ENCODE assay signal across 8 cellular contexts in the genomic region with DNA sequence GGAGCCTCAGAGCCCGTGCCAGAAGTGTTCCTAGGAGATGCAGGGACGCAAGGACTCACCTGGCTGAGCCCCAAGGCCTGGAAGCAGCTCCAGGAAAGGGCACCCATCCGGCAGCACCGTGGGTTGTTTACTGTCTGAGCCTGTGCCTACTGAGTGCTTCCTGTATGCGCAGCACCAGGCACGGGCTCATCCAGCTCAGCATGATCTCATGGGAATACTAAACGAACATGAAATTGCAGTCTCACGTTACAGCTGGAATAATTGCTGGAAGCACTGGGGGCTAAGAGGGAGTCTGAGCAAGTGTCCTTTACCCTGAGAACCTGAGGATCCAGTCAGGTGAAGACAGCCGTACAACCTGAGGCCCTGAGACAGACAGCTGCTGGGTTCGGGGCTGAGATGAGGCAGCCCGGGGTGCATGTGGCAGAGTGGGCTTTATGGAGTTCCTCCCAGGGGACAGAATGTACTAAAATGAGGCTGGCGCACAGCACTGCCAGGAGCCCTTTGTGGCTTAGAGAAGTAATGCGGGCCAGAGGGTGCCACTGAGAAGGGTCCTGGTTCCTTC. TPM values are rescaled to one million over a fixed set of nuclear protein-coding genes. Genes with fewer than 3 reads are reported as not detected.
DNase-seq lines count a peak whose midpoint lies in the region; ATAC-seq, FAIRE-seq and TF ChIP-seq lines count a peak whose summit lies in the region.

No MANE protein-coding gene starts in this region.

- no peak overlapping the region for H2AFZ ChIP-seq in GM12878 (ENCODE audit: control insufficient read depth, low read depth, low read length)
- H2AFZ ChIP-seq in neural cell (ENCODE audit: low read depth, low read length): no peak overlapping the region

- peaks cover 6% of the 10 kb centered on the region for H3K4me1 Mint-ChIP-seq in T-helper 2 cell treated with Interferon-gamma antibody and Interleukin-4, amounts not matched to agents 5 μg/mL and 100 μg/mL, for 36 hours (ENCODE audit: low read depth)

- H3K4me2 ChIP-seq in GM12878 (ENCODE audit: control insufficient read depth, insufficient read depth) (no peak overlapping the region), neural cell (ENCODE audit: low read length) (no peak overlapping the region)

- TF ChIP-seq CTCF in GM12878 (IDR thresholded peaks at IDR 0.05 in 2 of 3, conservative IDR thresholded peaks at IDR 0.05 in 1 of 3; ENCODE audit: control insufficient read depth in 2 of 3, extremely low read depth in 1 of 3, insufficient read depth in 1 of 3, low read depth in 3 of 3, low read length in 3 of 3) (no peak), neural cell (IDR thresholded peaks at IDR 0.05; ENCODE audit: poor library complexity, severe bottlenecking) (peak; percentile 18)

- in situ Hi-C loops in GM12878 (cut with MboI): loop anchor here (5.0 kb wide), 2 partner anchors 109 to 249 kb away; no protein-coding TSS in a partner anchor

- H3K27me3 ChIP-seq in GM12878 (replicated peaks in 1 of 2; ENCODE audit: control insufficient read depth in 2 of 2, insufficient read depth in 2 of 2, low read length in 1 of 2) (no peaks in the 10 kb centered on the region), neural cell (ENCODE audit: insufficient read depth, low read depth, low read length) (no peaks in the 10 kb centered on the region)

- peak; percentile 24 for ATAC-seq in GM12878
- no peak for ATAC-seq in HG02571 (IDR thresholded peaks at IDR 0.05; ENCODE audit: unreplicated experiment)

- intact Hi-C loops in GM12878 (cut with micrococcal nuclease; ENCODE audit: unreplicated experiment): loop anchor here (5.0 to 10.0 kb wide), 2 partner anchors 34 to 401 kb away; a partner anchor contains a TSS

- H4K20me1 ChIP-seq in GM12878 (ENCODE audit: control insufficient read depth, insufficient read depth): no peaks in the 10 kb centered on the region
- H4K20me1 ChIP-seq in neural cell (ENCODE audit: insufficient read depth): no peaks in the 10 kb centered on the region

- no peaks in the 10 kb centered on the region for H3K27me3 Mint-ChIP-seq in T-helper 2 cell treated with Interferon-gamma antibody and Interleukin-4, amounts not matched to agents 5 μg/mL and 100 μg/mL, for 36 hours (ENCODE audit: low read depth)

- H3K79me2 ChIP-seq in GM12878 (ENCODE audit: control insufficient read depth, insufficient read depth, low read length) (no peaks in the 10 kb centered on the region), neural cell (replicated peaks; ENCODE audit: insufficient read depth, low read length) (no peaks in the 10 kb centered on the region)

- H3K4me3 Mint-ChIP-seq in T-helper 2 cell treated with Interferon-gamma antibody and Interleukin-4, amounts not matched to agents 5 μg/mL and 100 μg/mL, for 36 hours: no peak overlapping the region

- RAD21 ChIA-PET in GM12878 (lab: Charles Lee; ENCODE audit: unreplicated experiment): interaction anchor here (1.0 to 1.1 kb wide), 2 partner anchors 42 to 110 kb away, joined by 3 to 5 read pairs; no protein-coding TSS in a partner anchor

- CTCF ChIA-PET in GM12878 (lab: Yijun Ruan, JAX): interaction anchor here (0.8 to 2.2 kb wide), 5 partner anchors 9 to 262 kb away, joined by 3 to 11 read pairs (median 5); no protein-coding TSS in a partner anchor

- no peak overlapping the region for H3K27ac ChIP-seq in GM12878 (ENCODE audit: control insufficient read depth, insufficient read depth)
- no peak overlapping the region for H3K27ac ChIP-seq in neural cell (ENCODE audit: low read length)

- H3K36me3 Mint-ChIP-seq in T-helper 2 cell treated with Interferon-gamma antibody and Interleukin-4, amounts not matched to agents 5 μg/mL and 100 μg/mL, for 36 hours (ENCODE audit: low read depth): peaks cover 25% of the 10 kb centered on the region

- no peak overlapping the region for H3K9ac ChIP-seq in GM12878 (ENCODE audit: control insufficient read depth, insufficient read depth, low read length)
- no peak overlapping the region for H3K9ac ChIP-seq in neural cell (ENCODE audit: low read length)

- SMC1A ChIA-PET in GM12878 (lab: Charles Lee; ENCODE audit: uncharacterized antibody, unreplicated experiment): interaction anchor here (0.6 to 1.3 kb wide), 2 partner anchors 9 to 38 kb away, joined by 3 read pairs; no protein-coding TSS in a partner anchor

- H3K4me3 ChIP-seq in GM12878 (no peak overlapping the region), neural cell (ENCODE audit: low read length) (no peak overlapping the region)

- FAIRE-seq in GM12878 (lab: Jason Lieb, UNC): no peak

- no peak for TF ChIP-seq POLR2A in GM12878 (IDR thresholded peaks at IDR 0.05; ENCODE audit: low read depth, low read length)

- BruUV-seq in GM12878 (replicated peaks; lab: Mats Ljungman, UMichigan): no TSS peak

- DNase-seq in DMS153 (lab: John Stamatoyannopoulos, UW): peak; percentile 97
- peak; percentile 69 for DNase-seq in NCI-H146 treated with DMSO at 0.1 percent for 48 hours (lab: John Stamatoyannopoulos, UW; ENCODE audit: unreplicated experiment)
- no peak for DNase-seq in GM12878 (ENCODE audit: low read depth, low spot score)
- DNase-seq in DMS114 treated with DMSO at 0.1 percent for 48 hours (lab: John Stamatoyannopoulos, UW; ENCODE audit: unreplicated experiment): no peak
- no peak for DNase-seq in GDM1 (lab: John Stamatoyannopoulos, UW)
- no peak for DNase-seq in T-helper 2 cell treated with Interferon-gamma antibody and Interleukin-4, amounts not matched to agents 5 μg/mL and 100 μg/mL, for 36 hours (ENCODE audit: low spot score)

- H3K9me3 Mint-ChIP-seq in T-helper 2 cell treated with Interferon-gamma antibody and Interleukin-4, amounts not matched to agents 5 μg/mL and 100 μg/mL, for 36 hours: no peaks in the 10 kb centered on the region

- 29% methylated on average over 13 of the region's 13 CpGs for WGBS in GM12878 (ENCODE audit: insufficient coverage, insufficient replicate concordance, low lambda C conversion rate, missing lambda C conversion rate)

- no peaks in the 10 kb centered on the region for H3F3A ChIP-seq in neural cell (ENCODE audit: insufficient read depth, low read length, poor library complexity, severe bottlenecking)

- H3K4me1 ChIP-seq in GM12878 (ENCODE audit: control insufficient read depth, insufficient read depth, low read length): no peaks in the 10 kb centered on the region; the same call in 1 of the 2 replicates

- no peak for TF ChIP-seq EP300 in GM12878 (IDR thresholded peaks at IDR 0.05; ENCODE audit: borderline replicate concordance in 1 of 2, control insufficient read depth in 1 of 2, low read depth in 2 of 2, low read length in 2 of 2)
- TF ChIP-seq EP300 in neural cell (conservative IDR thresholded peaks at IDR 0.05; ENCODE audit: poor library complexity, severe bottlenecking): no peak

- H3K9me3 ChIP-seq in GM12878 (replicated peaks; ENCODE audit: control insufficient read depth, insufficient read depth, low read length) (no peaks in the 10 kb centered on the region), neural cell (ENCODE audit: low read length) (no peaks in the 10 kb centered on the region)

- H3K9me2 ChIP-seq in neural cell (ENCODE audit: insufficient read depth, low read length): no peaks in the 10 kb centered on the region

- TF ChIP-seq RAD21 in GM12878 (IDR thresholded peaks at IDR 0.05; ENCODE audit: insufficient read depth, low read depth, low read length) (no peak), neural cell (conservative IDR thresholded peaks at IDR 0.05) (no peak)

- H3K36me3 ChIP-seq in GM12878 (ENCODE audit: control insufficient read depth in 2 of 2, insufficient read depth in 2 of 2, low read length in 1 of 2) (peaks cover 0 to 16% of the 10 kb centered on the region in 2 experiments; a peak in 2 of 4 replicates), neural cell (ENCODE audit: insufficient read depth, low read length) (no peaks in the 10 kb centered on the region)

- POLR2A ChIA-PET in GM12878 (lab: Charles Lee): interaction anchor here (0.9 kb wide), 1 partner anchor 15 kb away, joined by 3 read pairs; no protein-coding TSS in a partner anchor

- H3K27ac Mint-ChIP-seq in T-helper 2 cell treated with Interferon-gamma antibody and Interleukin-4, amounts not matched to agents 5 μg/mL and 100 μg/mL, for 36 hours: no peak overlapping the region

RNA-seq across cellular contexts. Expression of a gene that starts 5.4 kb away (rescaled TPM):
- total RNA-seq in GM12878 (2013; cell fraction: nucleolus; rRNA removed): 2.5 and 3.6 TPM in 2 replicates
- 1.5 and 2.6 TPM in 2 replicates for total RNA-seq in GM12878 (2014; rRNA removed)
- 0.83 and 1.1 TPM in 2 replicates for total RNA-seq in GM12878 (2014; rRNA removed; fragmentation: Illumina TruSeq; extraction: Trizol)
- total RNA-seq in GM12878 (2021): 2.0 and 3.6 TPM in 2 replicates
- 2.5 TPM for polyA plus RNA-seq in GM12878 (2011; ENCODE audit: low read depth)
- 0.32 and 1.3 TPM in 2 replicates for polyA plus RNA-seq in GM12878 (2011; rRNA removed)
- 2.4 and 3.0 TPM in 2 replicates for polyA plus RNA-seq in GM12878 (2011; cell fraction: cytosol; rRNA removed)
- 13.6 and 14.3 TPM in 2 replicates for polyA plus RNA-seq in GM12878 (2011; cell fraction: nucleus; rRNA removed)
- 1.4 and 7.4 TPM in 2 replicates for polyA plus RNA-seq in GM12878 (2012)
- 0.46 and 1.5 TPM in 2 replicates for polyA plus RNA-seq in GM12878 (2014; fragmentation: Illumina TruSeq; extraction: Trizol)
- 1 to 10 TPM; 2.7 to 4.2 TPM for polyA plus RNA-seq in GM12878 (2014; fragmentation: Nextera tagmentation; extraction: Ambion mirVana)
- 2.0 and 2.8 TPM in 2 replicates for polyA plus RNA-seq in GM12878 (2014; rRNA removed)
- 1 to 10 TPM; 4.3 to 4.9 TPM for polyA plus RNA-seq in GM12878 (2016; fragmentation: Nextera tagmentation; extraction: Ambion mirVana)
- 0.66 and 2.4 TPM in 2 replicates for polyA minus RNA-seq in GM12878 (2011; rRNA and poly(A)+ RNA removed)
- polyA minus RNA-seq in GM12878 (2011; cell fraction: cytosol; rRNA and poly(A)+ RNA removed): 1.6 TPM in 1 of 2 replicates, not detected in the other
- 1.3 and 1.4 TPM in 2 replicates for polyA minus RNA-seq in GM12878 (2011; cell fraction: nucleus; rRNA and poly(A)+ RNA removed)
- 3.2 and 3.8 TPM in 2 replicates for polyA plus RNA-seq in neural cell
- polyA minus RNA-seq in neural cell: 0.97 and 1.5 TPM in 2 replicates

RNA-seq across cellular contexts. Expression of a gene that starts 10.4 kb away (rescaled TPM):
- 39.9 and 40.0 TPM in 2 replicates for total RNA-seq in GM12878 (2013; cell fraction: nucleolus; rRNA removed)
- 254 and 295 TPM in 2 replicates for total RNA-seq in GM12878 (2014; rRNA removed)
- 97.2 and 108 TPM in 2 replicates for total RNA-seq in GM12878 (2014; rRNA removed; fragmentation: Illumina TruSeq; extraction: Trizol)
- 203 and 207 TPM in 2 replicates for total RNA-seq in GM12878 (2021)
- polyA plus RNA-seq in GM12878 (2011; ENCODE audit: low read depth): 72.9 TPM
- 32.0 and 70.6 TPM in 2 replicates for polyA plus RNA-seq in GM12878 (2011; rRNA removed)
- 143 and 213 TPM in 2 replicates for polyA plus RNA-seq in GM12878 (2011; cell fraction: cytosol; rRNA removed)
- 119 and 159 TPM in 2 replicates for polyA plus RNA-seq in GM12878 (2011; cell fraction: nucleus; rRNA removed)
- 175 and 208 TPM in 2 replicates for polyA plus RNA-seq in GM12878 (2012)
- polyA plus RNA-seq in GM12878 (2014; fragmentation: Illumina TruSeq; extraction: Trizol): 2.8 and 24.1 TPM in 2 replicates
- 10 to 100 TPM; 27.4 to 80.8 TPM for polyA plus RNA-seq in GM12878 (2014; fragmentation: Nextera tagmentation; extraction: Ambion mirVana)
- 193 and 227 TPM in 2 replicates for polyA plus RNA-seq in GM12878 (2014; rRNA removed)
- polyA plus RNA-seq in GM12878 (2016; fragmentation: Nextera tagmentation; extraction: Ambion mirVana): 100 to 1,000 TPM; 266 to 308 TPM
- polyA minus RNA-seq in GM12878 (2011; rRNA and poly(A)+ RNA removed): 36.1 and 94.3 TPM in 2 replicates
- 78.3 and 81.0 TPM in 2 replicates for polyA minus RNA-seq in GM12878 (2011; cell fraction: cytosol; rRNA and poly(A)+ RNA removed)
- polyA minus RNA-seq in GM12878 (2011; cell fraction: nucleus; rRNA and poly(A)+ RNA removed): 42.3 and 71.6 TPM in 2 replicates
- polyA plus RNA-seq in neural cell: 33.6 and 46.4 TPM in 2 replicates
- polyA minus RNA-seq in neural cell: 8.0 and 10.2 TPM in 2 replicates

RNA-seq across cellular contexts. Expression of a gene that starts 17.7 kb away (rescaled TPM):
- total RNA-seq in GM12878 (2013; cell fraction: nucleolus; rRNA removed): 13.4 and 18.7 TPM in 2 replicates
- 3.8 and 5.2 TPM in 2 replicates for total RNA-seq in GM12878 (2014; rRNA removed)
- 2.3 and 3.1 TPM in 2 replicates for total RNA-seq in GM12878 (2014; rRNA removed; fragmentation: Illumina TruSeq; extraction: Trizol)
- total RNA-seq in GM12878 (2021): 8.2 and 11.7 TPM in 2 replicates
- 4.3 TPM for polyA plus RNA-seq in GM12878 (2011; ENCODE audit: low read depth)
- 1.2 and 2.6 TPM in 2 replicates for polyA plus RNA-seq in GM12878 (2011; rRNA removed)
- polyA plus RNA-seq in GM12878 (2011; cell fraction: cytosol; rRNA removed): 1.9 and 3.1 TPM in 2 replicates
- polyA plus RNA-seq in GM12878 (2011; cell fraction: nucleus; rRNA removed): 30.9 and 31.6 TPM in 2 replicates
- polyA plus RNA-seq in GM12878 (2012): 9.7 and 9.9 TPM in 2 replicates
- polyA plus RNA-seq in GM12878 (2014; fragmentation: Illumina TruSeq; extraction: Trizol): 0.92 and 3.4 TPM in 2 replicates
- polyA plus RNA-seq in GM12878 (2014; fragmentation: Nextera tagmentation; extraction: Ambion mirVana): under 1 TPM; 0.61 to 0.71 TPM
- polyA plus RNA-seq in GM12878 (2014; rRNA removed): 6.5 and 11.7 TPM in 2 replicates
- 1 to 10 TPM; 3.3 TPM for polyA plus RNA-seq in GM12878 (2016; fragmentation: Nextera tagmentation; extraction: Ambion mirVana)
- 0.51 and 1.5 TPM in 2 replicates for polyA minus RNA-seq in GM12878 (2011; rRNA and poly(A)+ RNA removed)
- 2.0 and 2.4 TPM in 2 replicates for polyA minus RNA-seq in GM12878 (2011; cell fraction: cytosol; rRNA and poly(A)+ RNA removed)
- polyA minus RNA-seq in GM12878 (2011; cell fraction: nucleus; rRNA and poly(A)+ RNA removed): 2.1 and 6.4 TPM in 2 replicates
- polyA plus RNA-seq in neural cell: 0.32 TPM in 1 of 2 replicates, not detected in the other
- polyA minus RNA-seq in neural cell: not detected in 2 replicates

RNA-seq across cellular contexts. Expression of a gene that starts 33.2 kb away (rescaled TPM):
- 18.8 and 22.7 TPM in 2 replicates for total RNA-seq in GM12878 (2013; cell fraction: nucleolus; rRNA removed)
- total RNA-seq in GM12878 (2014; rRNA removed) (5.0 and 7.3 TPM in 2 replicates), GM12878 (2014; rRNA removed; fragmentation: Illumina TruSeq; extraction: Trizol) (6.7 and 7.2 TPM in 2 replicates), GM12878 (2021) (17.2 and 18.9 TPM in 2 replicates)
- polyA plus RNA-seq in GM12878 (2011; ENCODE audit: low read depth): 3.8 TPM
- polyA plus RNA-seq in GM12878 (2011; rRNA removed) (3.1 and 7.5 TPM in 2 replicates), GM12878 (2014; fragmentation: Illumina TruSeq; extraction: Trizol) (2.3 and 8.1 TPM in 2 replicates), GM12878 (2014; fragmentation: Nextera tagmentation; extraction: Ambion mirVana) (1 to 10 TPM in 1 of 2 experiments, under 1 TPM in 1; 0.63 to 1.2 TPM), GM12878 (2014; rRNA removed) (12.8 and 14.1 TPM in 2 replicates), GM12878 (2016; fragmentation: Nextera tagmentation; extraction: Ambion mirVana) (10 to 100 TPM; 13.9 to 20.4 TPM), neural cell (3.8 and 8.1 TPM in 2 replicates)
- polyA plus RNA-seq in GM12878 (2011; cell fraction: cytosol; rRNA removed): 11.2 and 13.6 TPM in 2 replicates
- polyA plus RNA-seq in GM12878 (2011; cell fraction: nucleus; rRNA removed): 20.1 and 21.5 TPM in 2 replicates
- 7.8 and 8.9 TPM in 2 replicates for polyA plus RNA-seq in GM12878 (2012)
- 11.0 and 21.4 TPM in 2 replicates for polyA minus RNA-seq in GM12878 (2011; rRNA and poly(A)+ RNA removed)
- polyA minus RNA-seq in GM12878 (2011; cell fraction: cytosol; rRNA and poly(A)+ RNA removed): 5.2 and 5.3 TPM in 2 replicates
- 5.9 and 12.6 TPM in 2 replicates for polyA minus RNA-seq in GM12878 (2011; cell fraction: nucleus; rRNA and poly(A)+ RNA removed)
- polyA minus RNA-seq in neural cell: 14.2 and 17.5 TPM in 2 replicates

RNA-seq across cellular contexts. Expression of a gene that starts 41.6 kb away (rescaled TPM):
- total RNA-seq in GM12878 (2013; cell fraction: nucleolus; rRNA removed): not detected in 2 replicates
- total RNA-seq in GM12878 (2014; rRNA removed) (0.40 TPM in 1 of 2 replicates, not detected in the other), GM12878 (2014; rRNA removed; fragmentation: Illumina TruSeq; extraction: Trizol) (not detected in 2 replicates), GM12878 (2021) (0.92 TPM in 1 of 2 replicates, not detected in the other)
- polyA plus RNA-seq in GM12878 (2011; ENCODE audit: low read depth): not detected
- polyA plus RNA-seq in GM12878 (2011; rRNA removed) (0.20 TPM in 1 of 2 replicates, not detected in the other), GM12878 (2014; fragmentation: Illumina TruSeq; extraction: Trizol) (0.28 TPM in 1 of 2 replicates, not detected in the other), GM12878 (2014; fragmentation: Nextera tagmentation; extraction: Ambion mirVana) (under 1 TPM in 1 of 2 experiments, not detected in 1; 0.11 TPM), GM12878 (2014; rRNA removed) (0.60 and 0.99 TPM in 2 replicates), GM12878 (2016; fragmentation: Nextera tagmentation; extraction: Ambion mirVana) (under 1 TPM in 1 of 2 experiments, not detected in 1; 0.21 TPM), neural cell (2.2 TPM in 1 of 2 replicates, not detected in the other)
- 0.31 and 0.60 TPM in 2 replicates for polyA plus RNA-seq in GM12878 (2011; cell fraction: cytosol; rRNA removed)
- polyA plus RNA-seq in GM12878 (2011; cell fraction: nucleus; rRNA removed): 4.7 and 5.7 TPM in 2 replicates
- 0.81 and 2.4 TPM in 2 replicates for polyA plus RNA-seq in GM12878 (2012)
- 0.36 TPM in 1 of 2 replicates, not detected in the other for polyA minus RNA-seq in GM12878 (2011; rRNA and poly(A)+ RNA removed)
- not detected in 2 replicates for polyA minus RNA-seq in GM12878 (2011; cell fraction: cytosol; rRNA and poly(A)+ RNA removed)
- 0.48 TPM in 1 of 2 replicates, not detected in the other for polyA minus RNA-seq in GM12878 (2011; cell fraction: nucleus; rRNA and poly(A)+ RNA removed)
- polyA minus RNA-seq in neural cell: not detected in 2 replicates

Comparison
In these comparisons a context has a peak if more than half of its experiments do, and no peak if none do; other contexts are left out.
1. DNase-seq: peak in DMS153 (single experiment) and NCI-H146 treated with DMSO at 0.1 percent for 48 hours (single experiment); none in GM12878 (single experiment), DMS114 treated with DMSO at 0.1 percent for 48 hours (single experiment), GDM1 (single experiment) and T-helper 2 cell treated with Interferon-gamma antibody and Interleukin-4, amounts not matched to agents 5 μg/mL and 100 μg/mL, for 36 hours (single experiment).